Comparison of ENCODE assay signal across 10 cellular contexts in the genomic region with DNA sequence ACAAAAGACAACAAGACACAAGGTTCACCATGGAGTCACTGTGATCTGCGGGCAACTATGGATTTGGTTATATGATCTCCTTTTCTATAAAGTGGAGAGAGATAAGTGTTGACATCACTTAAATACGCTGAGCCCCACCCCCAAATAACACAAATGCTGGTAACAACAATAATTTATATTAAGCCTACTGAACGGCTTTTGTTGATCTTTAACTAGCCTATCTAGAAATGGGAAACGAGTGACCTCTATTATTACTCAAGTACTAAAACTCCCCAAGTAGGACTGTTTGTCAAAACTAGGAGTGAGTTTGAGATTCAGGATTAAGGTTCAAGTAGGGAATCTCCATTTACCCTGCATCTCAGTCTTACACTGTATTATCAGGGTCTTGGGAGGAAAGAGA. TPM values are rescaled to one million over a fixed set of nuclear protein-coding genes. Genes with fewer than 3 reads are reported as not detected.
DNase-seq lines count a peak whose midpoint lies in the region; ATAC-seq, FAIRE-seq and TF ChIP-seq lines count a peak whose summit lies in the region.
"Had no signal": no experiment of that assay in that cellular context is flagged by ENCODE, and none has a peak within 500 bp of the region (broad histone marks: within the 10 kb centered on the region; RNA-seq: fewer than 3 reads in every experiment).

No MANE protein-coding gene starts in this region.

- 20 to 41% (median 29%) methylated on average over 4 of the region's 4 CpGs for WGBS in small intestine, 3 donors

- H3K4me3 ChIP-seq in RWPE2 (ENCODE audit: severe bottlenecking) (no peak overlapping the region), small intestine (ENCODE audit: low read depth in 1 of 2, low read length in 2 of 2) (no peak overlapping the region)

- TF ChIP-seq CTCF in RWPE2 (IDR thresholded peaks at IDR 0.05; ENCODE audit: poor library complexity, severe bottlenecking) (no peak), foreskin keratinocyte (conservative IDR thresholded peaks at IDR 0.05) (no peak), GM10248 (IDR thresholded peaks at IDR 0.05; ENCODE audit: control extremely low read depth, extremely low read depth, low read depth, missing control alignments) (no peak)

- POLR2A ChIA-PET in GM10248 (lab: Yijun Ruan, JAX), result interaction anchor here (1.1 kb wide), 1 partner anchor 118 kb away, joined by 3 read pairs; no protein-coding TSS in a partner anchor

- FAIRE-seq in small intestine (lab: Jason Lieb, UNC), result no peak

- H3K4me1 ChIP-seq in RWPE2 (ENCODE audit: insufficient read depth, poor library complexity, severe bottlenecking) (peaks cover 38% of the 10 kb centered on the region), foreskin keratinocyte (peaks cover 24% of the 10 kb centered on the region), small intestine (ENCODE audit: control insufficient read depth in 2 of 2, insufficient read depth in 1 of 2, low read depth in 1 of 2, low read length in 1 of 2) (peaks cover 0 to 7% of the 10 kb centered on the region in 2 donors)

- CTCF ChIA-PET in GM10248 (lab: Yijun Ruan, JAX), result interaction anchor here (2.1 kb wide), 1 partner anchor 12 kb away, joined by 8 read pairs; no protein-coding TSS in a partner anchor

- ATAC-seq in RWPE2 (ENCODE audit: low read depth) (no peak), foreskin keratinocyte (no peak), GM21423 (IDR thresholded peaks at IDR 0.05; ENCODE audit: unreplicated experiment) (no peak)

- H3K9me3 ChIP-seq in RWPE2 (ENCODE audit: severe bottlenecking) (no peaks in the 10 kb centered on the region), small intestine (ENCODE audit: control insufficient read depth, low read depth) (no peaks in the 10 kb centered on the region)

- H3K27ac ChIP-seq in RWPE2 (ENCODE audit: poor library complexity, severe bottlenecking) (peak overlapping the region; percentile 100), foreskin keratinocyte (peak overlapping the region; percentile 89), small intestine (ENCODE audit: low read depth in 1 of 2, low read length in 1 of 2) (peak overlapping the region in 1 of 2 donors; percentile 71)
- H3K27ac ChIP-seq: HL-60 had no signal

- H3K27me3 ChIP-seq in RWPE2 (ENCODE audit: insufficient read depth, poor library complexity, severe bottlenecking), result no peaks in the 10 kb centered on the region
- H3K27me3 ChIP-seq in foreskin keratinocyte, result no peaks in the 10 kb centered on the region
- H3K27me3 ChIP-seq in small intestine (ENCODE audit: control insufficient read depth in 2 of 2, insufficient read depth in 2 of 2, low read length in 2 of 2), result no peaks in the 10 kb centered on the region

- DNase-seq in EL, result peak; percentile 19
- no peak for DNase-seq in RWPE2 (ENCODE audit: low spot score)
- DNase-seq in foreskin keratinocyte, result no peak
- DNase-seq in small intestine, result peak; percentile 28
- no peak for DNase-seq in C1 segment of cervical spinal cord (lab: John Stamatoyannopoulos, UW)
- no peak for DNase-seq in GF-D8 (lab: John Stamatoyannopoulos, UW)
- DNase-seq in GM10248 (ENCODE audit: extremely low spot score), result no peak
- DNase-seq: cortex of kidney had no signal

- H3K36me3 ChIP-seq in RWPE2 (ENCODE audit: low read depth), result no peaks in the 10 kb centered on the region
- no peaks in the 10 kb centered on the region for H3K36me3 ChIP-seq in small intestine (ENCODE audit: control insufficient read depth in 2 of 2, insufficient read depth in 2 of 2, low read length in 2 of 2)

RNA-seq across cellular contexts. Expression of a gene that starts 52.2 kb away (rescaled TPM):
- 14.5 and 15.0 TPM in 2 replicates for total RNA-seq in foreskin keratinocyte
- polyA plus RNA-seq in foreskin keratinocyte (12.3 and 12.4 TPM in 2 replicates), small intestine (1 to 10 TPM; 3.0 to 3.8 (median 3.4) TPM)

Comparison
In these comparisons a context has a peak if more than half of its experiments do, and no peak if none do; other contexts are left out.
1. DNase-seq: peak in EL (single experiment) and small intestine (single experiment); none in RWPE2 (single experiment), foreskin keratinocyte (0 of 2), C1 segment of cervical spinal cord (0 of 14), GF-D8 (single experiment) and GM10248 (single experiment).